20 cellular contexts compared by ENCODE assay signal in the genomic region with DNA sequence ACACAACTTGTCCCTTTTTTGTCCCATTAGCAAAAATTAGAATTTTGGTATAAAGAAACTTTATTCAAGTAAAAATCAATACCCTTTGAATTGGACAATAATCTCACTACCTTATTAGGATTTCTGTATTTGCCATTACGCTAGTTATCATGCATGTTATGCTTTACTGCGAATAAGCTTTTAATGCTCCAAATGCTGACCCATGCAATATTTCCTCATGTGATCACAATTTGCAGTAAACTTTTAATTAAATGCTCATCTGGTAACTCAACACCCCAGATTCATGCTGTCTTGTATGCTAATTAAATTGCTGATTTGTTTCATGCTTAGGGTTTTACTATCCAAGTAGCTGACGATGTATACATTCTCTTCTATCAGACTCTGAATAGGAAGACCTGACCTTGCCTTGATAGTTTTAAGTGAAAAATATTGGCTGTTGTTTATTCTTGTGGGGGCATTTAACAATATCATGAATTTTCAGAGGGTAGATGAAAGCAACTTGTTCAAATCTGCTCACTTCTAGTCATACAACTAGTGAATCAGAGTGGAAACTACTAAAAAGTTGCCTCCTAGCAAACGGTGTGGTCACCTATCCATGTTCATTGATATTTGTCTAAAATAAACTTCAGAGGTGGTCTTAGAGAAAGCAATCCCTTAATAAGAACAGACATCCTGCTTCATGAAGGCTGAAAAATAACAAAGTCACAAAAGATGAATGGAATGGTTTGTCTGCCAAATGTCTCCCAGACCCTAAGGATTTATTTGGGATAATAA. TPM values are rescaled to one million over a fixed set of nuclear protein-coding genes. Genes with fewer than 3 reads are reported as not detected.
DNase-seq lines count a peak whose midpoint lies in the region; ATAC-seq, FAIRE-seq and TF ChIP-seq lines count a peak whose summit lies in the region.
"Had no signal": no experiment of that assay in that cellular context is flagged by ENCODE, and none has a peak within 500 bp of the region (broad histone marks: within the 10 kb centered on the region; RNA-seq: fewer than 3 reads in every experiment).

No MANE protein-coding gene starts in this region.

- H3K9me3 ChIP-seq in HepG2 (ENCODE audit: low read length), result no peaks in the 10 kb centered on the region
- no peaks in the 10 kb centered on the region for H3K9me3 ChIP-seq in right lobe of liver
- H3K9me3 ChIP-seq in SJSA1 (replicated peaks), result no peaks in the 10 kb centered on the region
- H3K9me3 ChIP-seq: HAP-1 had no signal

- BruUV-seq in HepG2 (replicated peaks; lab: Mats Ljungman, UMichigan), result no TSS peak

- intact Hi-C loops in HepG2 (cut with micrococcal nuclease; ENCODE audit: unreplicated experiment) (no loop called here), right lobe of liver (cut with DNase I) (loop anchor here in 1 of 2 donors (10.0 kb wide), 1 partner anchor 147 kb away; no protein-coding TSS in a partner anchor)

- FAIRE-seq in HepG2 (lab: Jason Lieb, UNC), result no peak
- peak; percentile 48 for FAIRE-seq in D721Med (lab: Jason Lieb, UNC)
- FAIRE-seq: G401.6, GM12892, H54 had no signal

- H3K4me1 ChIP-seq in HepG2 (ENCODE audit: insufficient read depth, low read length) (no peaks in the 10 kb centered on the region), right lobe of liver (no peaks in the 10 kb centered on the region), SJSA1 (replicated peaks) (peaks cover 24% of the 10 kb centered on the region)
- H3K4me1 ChIP-seq: HAP-1 had no signal

- no peaks in the 10 kb centered on the region for H3K79me2 ChIP-seq in HepG2 (ENCODE audit: insufficient read depth, low read length)

- H3K4me2 ChIP-seq in HepG2 (ENCODE audit: low read depth, low read length), result no peak overlapping the region

- no peak for TF ChIP-seq RAD21 in HepG2 (CRISPR knock-in tag; IDR thresholded peaks at IDR 0.05)

- H3K36me3 ChIP-seq in HepG2 (replicated peaks in 1 of 2; ENCODE audit: control insufficient read depth in 1 of 2, insufficient read depth in 2 of 2, low read length in 2 of 2), result no peaks in the 10 kb centered on the region
- no peaks in the 10 kb centered on the region for H3K36me3 ChIP-seq in right lobe of liver
- no peaks in the 10 kb centered on the region for H3K36me3 ChIP-seq in SJSA1
- H3K36me3 ChIP-seq: HAP-1 had no signal

- H2AFZ ChIP-seq in HepG2 (ENCODE audit: low read length), result no peak overlapping the region

- peaks cover 10% of the 10 kb centered on the region for H3K4me1 Mint-ChIP-seq in type B pancreatic cell (ENCODE audit: unreplicated experiment)

- CTCF ChIA-PET in HepG2 (lab: Yijun Ruan, JAX; ENCODE audit: low intra/inter-chr PET ratio, low total read pairs), result no interaction called here

- H3K27me3 Mint-ChIP-seq in type B pancreatic cell, result no peaks in the 10 kb centered on the region
- H3K27me3 Mint-ChIP-seq: CD4-positive, alpha-beta memory T cell had no signal

- ATAC-seq in HepG2 (no peak), right lobe of liver (no peak)

- H3K4me3 Mint-ChIP-seq in type B pancreatic cell, result no peak overlapping the region
- H3K4me3 Mint-ChIP-seq: CD4-positive, alpha-beta memory T cell had no signal

- TF ChIP-seq EP300 in HepG2 (IDR thresholded peaks at IDR 0.05; ENCODE audit: low read depth in 2 of 2, low read length in 2 of 2) (no peak), HepG2 (CRISPR knock-in tag; IDR thresholded peaks at IDR 0.05; ENCODE audit: borderline replicate concordance) (no peak)

- no peak overlapping the region for H3K4me3 ChIP-seq in HepG2 (replicated peaks in 1 of 3; ENCODE audit: insufficient read depth in 1 of 3, low read depth in 2 of 3, low read length in 3 of 3)
- H3K4me3 ChIP-seq in right lobe of liver, result no peak overlapping the region
- H3K4me3 ChIP-seq in SJSA1, result no peak overlapping the region
- H3K4me3 ChIP-seq: HAP-1 had no signal

- no peak for DNase-seq in HepG2 (ENCODE audit: low spot score)
- DNase-seq in right lobe of liver, result no peak
- no peak for DNase-seq in D721Med (ENCODE audit: insufficient read length, low spot score)
- DNase-seq in SJSA1 (ENCODE audit: low read depth in 1 of 2, low spot score in 2 of 2), result no peak
- no peak for DNase-seq in type B pancreatic cell (ENCODE audit: extremely low spot score, unreplicated experiment)
- DNase-seq in activated CD4-positive, alpha-beta T cell treated with anti-CD3 and anti-CD28 coated beads, Interleukin-2, amount 50 U/mL, for 48 hours, result no peak
- DNase-seq: 8988T; C1 segment of cervical spinal cord; Calu3; CD4-positive, alpha-beta memory T cell; COR-L47; DMS153; DND-41; GOT3 had no signal

- H3K27ac Mint-ChIP-seq in type B pancreatic cell, result no peak overlapping the region
- H3K27ac Mint-ChIP-seq: CD4-positive, alpha-beta memory T cell had no signal

- TF ChIP-seq CTCF in HepG2 (CRISPR knock-in tag; IDR thresholded peaks at IDR 0.05), result no peak
- TF ChIP-seq CTCF in right lobe of liver (IDR thresholded peaks at IDR 0.05), result no peak
- TF ChIP-seq CTCF in D721Med (IDR thresholded peaks at IDR 0.05; ENCODE audit: insufficient read depth, missing control alignments), result no peak
- TF ChIP-seq CTCF in type B pancreatic cell (conservative IDR thresholded peaks at IDR 0.05), result no peak

- no peak overlapping the region for H3K9ac ChIP-seq in HepG2 (ENCODE audit: insufficient read depth, low read depth, low read length)

- H3K27me3 ChIP-seq in HepG2 (ENCODE audit: control insufficient read depth in 1 of 2, insufficient read depth in 2 of 2, low read length in 2 of 2), result no peaks in the 10 kb centered on the region
- H3K27me3 ChIP-seq in right lobe of liver, result no peaks in the 10 kb centered on the region
- no peaks in the 10 kb centered on the region for H3K27me3 ChIP-seq in SJSA1 (replicated peaks)

- 98% methylated on average over 4 of the region's 4 CpGs for WGBS in HepG2 (ENCODE audit: low lambda C conversion rate)
- WGBS in right lobe of liver (ENCODE audit: insufficient coverage, low coverage, low lambda C conversion rate, missing lambda C conversion rate), result 70% methylated on average over 4 of the region's 4 CpGs

- peaks cover 8% of the 10 kb centered on the region for H3K9me3 Mint-ChIP-seq in type B pancreatic cell
- H3K9me3 Mint-ChIP-seq: CD4-positive, alpha-beta memory T cell had no signal

- no peak for TF ChIP-seq POLR2A in HepG2 (IDR thresholded peaks at IDR 0.05; ENCODE audit: insufficient read depth in 1 of 2, low read depth in 2 of 2, low read length in 2 of 2)
- no peak for TF ChIP-seq POLR2A in right lobe of liver (IDR thresholded peaks at IDR 0.05)

- no peaks in the 10 kb centered on the region for H3K36me3 Mint-ChIP-seq in type B pancreatic cell
- H3K36me3 Mint-ChIP-seq: CD4-positive, alpha-beta memory T cell had no signal

- H4K20me1 ChIP-seq in HepG2 (ENCODE audit: insufficient read depth, low read length), result no peaks in the 10 kb centered on the region

- no peak overlapping the region for H3K27ac ChIP-seq in HepG2 (ENCODE audit: extremely low read length, insufficient read depth, low read length)
- no peak overlapping the region for H3K27ac ChIP-seq in right lobe of liver
- H3K27ac ChIP-seq in SJSA1, result peak overlapping the region; percentile 52

- in situ Hi-C loops in HepG2 (cut with HindIII; ENCODE audit: extremely low pct_ligation_motif_present, low pct_unique_long_range_greater_than_20kb), result loop anchor here (10.0 kb wide), 1 partner anchor 237 kb away; no protein-coding TSS in a partner anchor

- POLR2A ChIA-PET in HepG2 (lab: Yijun Ruan, JAX), result no interaction called here

RNA-seq across cellular contexts. Expression of a gene that starts 5.6 kb away (rescaled TPM):
- 0.90 and 2.5 TPM in 2 replicates for total RNA-seq in HepG2 (2016; rRNA removed; fragmentation: Illumina TruSeq; extraction: Trizol)
- total RNA-seq in HepG2 (2016; cell fraction: cytosol; rRNA removed; fragmentation: Illumina TruSeq; extraction: Trizol; ENCODE audit: low read depth), result 1.3 and 1.5 TPM in 2 replicates
- total RNA-seq in HepG2 (2016; cell fraction: insoluble cytoplasmic fraction; rRNA removed; fragmentation: Illumina TruSeq; extraction: Trizol), result 1.6 and 1.8 TPM in 2 replicates
- 1.2 and 1.8 TPM in 2 replicates for total RNA-seq in HepG2 (2016; cell fraction: membrane; rRNA removed; fragmentation: Illumina TruSeq; extraction: Trizol)
- total RNA-seq in HepG2 (2016; cell fraction: nucleus; rRNA removed; fragmentation: Illumina TruSeq; extraction: Trizol), result 3.9 and 4.0 TPM in 2 replicates
- 7.6 and 9.4 TPM in 2 replicates for polyA plus RNA-seq in HepG2 (2011; rRNA removed)
- 1.5 and 1.6 TPM in 2 replicates for polyA plus RNA-seq in HepG2 (2011; cell fraction: cytosol; rRNA removed)
- 24.4 and 25.3 TPM in 2 replicates for polyA plus RNA-seq in HepG2 (2011; cell fraction: nucleus; rRNA removed)
- 4.1 and 4.2 TPM in 2 replicates for polyA plus RNA-seq in HepG2 (2012)
- polyA plus RNA-seq in HepG2 (2016; cell fraction: cytosol; fragmentation: Illumina TruSeq; extraction: Trizol; ENCODE audit: low read depth), result 0.75 and 1.1 TPM in 2 replicates
- polyA plus RNA-seq in HepG2 (2016; cell fraction: insoluble cytoplasmic fraction; fragmentation: Illumina TruSeq; extraction: Trizol; ENCODE audit: low read depth), result 0.89 and 1.1 TPM in 2 replicates
- polyA plus RNA-seq in HepG2 (2016; cell fraction: membrane; fragmentation: Illumina TruSeq; extraction: Trizol; ENCODE audit: low read depth), result 1.0 and 1.3 TPM in 2 replicates
- 14.2 and 14.3 TPM in 2 replicates for polyA plus RNA-seq in HepG2 (2016; cell fraction: nucleus; fragmentation: Illumina TruSeq; extraction: Trizol; ENCODE audit: insufficient read depth, low read depth)
- 0.70 and 2.1 TPM in 2 replicates for polyA minus RNA-seq in HepG2 (2011; rRNA and poly(A)+ RNA removed; ENCODE audit: low replicate concordance)
- polyA minus RNA-seq in HepG2 (2011; cell fraction: cytosol; rRNA and poly(A)+ RNA removed), result 0.59 TPM in 1 of 2 replicates, not detected in the other
- 4.6 and 6.7 TPM in 2 replicates for polyA minus RNA-seq in HepG2 (2011; cell fraction: nucleus; rRNA and poly(A)+ RNA removed)
- under 1 TPM in 3 of 6 experiments, not detected in 3; 0.13 to 0.44 (median 0.22) TPM for total RNA-seq in right lobe of liver
- not detected in 2 replicates for total RNA-seq in SJSA1 (2014; rRNA removed; shearing (Covaris generic))
- 1.2 TPM in 1 of 2 replicates, not detected in the other for total RNA-seq in type B pancreatic cell (ENCODE audit: low replicate concordance)
- total RNA-seq: A673, Calu3 had no signal
- polyA plus RNA-seq: BJ had no signal

RNA-seq across cellular contexts. Expression of a gene that starts 38.2 kb away (rescaled TPM):
- total RNA-seq in HepG2 (2016; rRNA removed; fragmentation: Illumina TruSeq; extraction: Trizol) (not detected in 2 replicates), right lobe of liver (1 to 10 TPM in 2 of 6 experiments, not detected in 4; 1.4 to 1.6 TPM), type B pancreatic cell (ENCODE audit: low replicate concordance) (not detected in 2 replicates)
- not detected in 2 replicates for total RNA-seq in HepG2 (2016; cell fraction: cytosol; rRNA removed; fragmentation: Illumina TruSeq; extraction: Trizol; ENCODE audit: low read depth)
- total RNA-seq in HepG2 (2016; cell fraction: insoluble cytoplasmic fraction; rRNA removed; fragmentation: Illumina TruSeq; extraction: Trizol), result not detected in 2 replicates
- total RNA-seq in HepG2 (2016; cell fraction: membrane; rRNA removed; fragmentation: Illumina TruSeq; extraction: Trizol), result not detected in 2 replicates
- not detected in 2 replicates for total RNA-seq in HepG2 (2016; cell fraction: nucleus; rRNA removed; fragmentation: Illumina TruSeq; extraction: Trizol)
- 0.50 TPM in 1 of 2 replicates, not detected in the other for polyA plus RNA-seq in HepG2 (2011; rRNA removed)
- polyA plus RNA-seq in HepG2 (2011; cell fraction: cytosol; rRNA removed), result 0.22 TPM in 1 of 2 replicates, not detected in the other
- polyA plus RNA-seq in HepG2 (2011; cell fraction: nucleus; rRNA removed), result 0.40 TPM in 1 of 2 replicates, not detected in the other
- not detected in 2 replicates for polyA plus RNA-seq in HepG2 (2012)
- not detected in 2 replicates for polyA plus RNA-seq in HepG2 (2016; cell fraction: cytosol; fragmentation: Illumina TruSeq; extraction: Trizol; ENCODE audit: low read depth)
- not detected in 2 replicates for polyA plus RNA-seq in HepG2 (2016; cell fraction: insoluble cytoplasmic fraction; fragmentation: Illumina TruSeq; extraction: Trizol; ENCODE audit: low read depth)
- not detected in 2 replicates for polyA plus RNA-seq in HepG2 (2016; cell fraction: membrane; fragmentation: Illumina TruSeq; extraction: Trizol; ENCODE audit: low read depth)
- not detected in 2 replicates for polyA plus RNA-seq in HepG2 (2016; cell fraction: nucleus; fragmentation: Illumina TruSeq; extraction: Trizol; ENCODE audit: insufficient read depth, low read depth)
- not detected in 2 replicates for polyA minus RNA-seq in HepG2 (2011; rRNA and poly(A)+ RNA removed; ENCODE audit: low replicate concordance)
- polyA minus RNA-seq in HepG2 (2011; cell fraction: cytosol; rRNA and poly(A)+ RNA removed), result not detected in 2 replicates
- not detected in 2 replicates for polyA minus RNA-seq in HepG2 (2011; cell fraction: nucleus; rRNA and poly(A)+ RNA removed)
- total RNA-seq in SJSA1 (2014; rRNA removed; shearing (Covaris generic)), result not detected in 2 replicates
- total RNA-seq: A673; Calu3; CD4-positive, alpha-beta memory T cell had no signal
- polyA plus RNA-seq: BJ had no signal
